Comparison of ENCODE assay signal across 20 cellular contexts in the genomic region with DNA sequence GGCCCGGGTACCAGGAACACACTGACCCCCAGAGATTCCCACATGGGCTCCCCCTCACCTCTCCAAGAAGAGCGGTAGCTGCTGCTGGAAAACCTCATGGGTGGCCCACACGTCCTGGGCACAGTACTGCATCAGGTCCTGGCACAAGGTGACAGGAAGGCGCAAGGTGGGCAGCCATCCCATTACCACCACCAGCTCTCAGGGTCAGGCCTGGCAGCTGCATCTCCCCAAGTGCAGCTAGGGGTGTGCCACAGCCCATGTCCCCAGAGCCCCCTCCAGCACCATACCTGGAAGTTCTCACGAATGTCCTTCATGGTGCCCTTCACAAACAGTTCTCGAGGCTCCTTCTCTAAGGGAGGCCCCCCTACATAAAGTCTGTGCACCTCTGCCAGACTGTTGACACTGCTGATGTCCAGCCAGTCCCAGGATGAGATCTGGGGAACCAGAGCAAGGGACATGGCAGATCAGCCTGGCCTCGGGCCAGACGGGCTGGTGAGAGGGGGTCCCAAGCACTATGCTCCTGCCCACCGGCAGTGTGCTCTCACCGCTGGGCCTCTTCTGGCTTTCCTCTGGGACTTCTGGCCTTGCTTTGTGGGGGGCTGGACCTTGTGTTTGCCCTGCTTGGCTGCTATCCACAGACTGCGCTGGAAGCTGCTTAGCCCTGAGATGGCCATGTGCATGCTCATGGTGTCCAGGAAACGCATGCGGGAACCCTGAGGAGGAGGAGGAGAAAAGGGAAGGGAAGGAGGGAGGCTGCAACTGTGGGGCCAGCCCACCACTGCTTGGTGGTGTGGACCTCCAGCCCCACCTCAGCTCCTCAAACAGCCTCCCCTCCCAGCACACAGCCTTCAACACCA. TPM values are rescaled to one million over a fixed set of nuclear protein-coding genes. Genes with fewer than 3 reads are reported as not detected.
DNase-seq lines count a peak whose midpoint lies in the region; ATAC-seq and TF ChIP-seq lines count a peak whose summit lies in the region.
"Had no signal": no experiment of that assay in that cellular context is flagged by ENCODE, and none has a peak within 500 bp of the region (broad histone marks: within the 10 kb centered on the region; RNA-seq: fewer than 3 reads in every experiment).

No MANE protein-coding gene starts in this region.

- H3K4me3 ChIP-seq in DND-41 (ENCODE audit: low read depth in 1 of 2, low read length in 2 of 2), result peak overlapping the region in 1 of 2 experiments; percentile 88; a peak in 2 of 4 replicates
- H3K4me3 ChIP-seq in mesenchymal stem cell (ENCODE audit: insufficient read depth in 1 of 2, low read depth in 1 of 2, low read length in 2 of 2), result no peak overlapping the region
- H3K4me3 ChIP-seq in trophoblast cell (ENCODE audit: low read depth, low read length), result no peak overlapping the region
- H3K4me3 ChIP-seq: HAP-1, prostate gland, skin epidermis, uterus had no signal

- peak overlapping the region; percentile 88; the same call in 1 of the 2 replicates for H3K9ac ChIP-seq in DND-41 (ENCODE audit: low read depth, low read length)
- no peak overlapping the region for H3K9ac ChIP-seq in mesenchymal stem cell (ENCODE audit: low read length)
- H3K9ac ChIP-seq in trophoblast cell (ENCODE audit: low read length), result no peak overlapping the region

- WGBS in mesenchymal stem cell, result 96% methylated on average over 13 of the region's 13 CpGs
- no CpG with 5 or more reads among the region's 13 CpGs for WGBS in trophoblast cell (ENCODE audit: extremely low coverage, insufficient coverage, insufficient read length)

- peaks cover 99% of the 10 kb centered on the region for H3K36me3 ChIP-seq in DND-41 (ENCODE audit: insufficient read depth, low read length)
- peaks cover 83 to 94% of the 10 kb centered on the region in 2 experiments for H3K36me3 ChIP-seq in mesenchymal stem cell (ENCODE audit: control insufficient read depth in 1 of 2, insufficient read depth in 2 of 2, low read depth in 1 of 2, low read length in 2 of 2)
- H3K36me3 ChIP-seq in trophoblast cell (ENCODE audit: control insufficient read depth in 1 of 2, insufficient read depth in 2 of 2, low read length in 2 of 2), result peaks cover 73 to 84% of the 10 kb centered on the region in 2 experiments
- H3K36me3 ChIP-seq: uterus had no signal

- H2AK5ac ChIP-seq in mesenchymal stem cell (ENCODE audit: low read length, severe bottlenecking) (no peak overlapping the region), trophoblast cell (ENCODE audit: low read length) (no peak overlapping the region)

- H3K27me3 Mint-ChIP-seq in activated T-cell treated with anti-CD3 and anti-CD28 coated beads, Interleukin-2, amount 50 U/mL, for 72 hours (ENCODE audit: low read depth), result no peaks in the 10 kb centered on the region
- no peaks in the 10 kb centered on the region for H3K27me3 Mint-ChIP-seq in natural killer cell treated with Interleukin-12 subunit alpha and Interleukin-12 subunit beta and Interleukin-15 and Interleukin-18, amount 100 ng/mL, for 72 hours

- H3K9me3 Mint-ChIP-seq in activated T-cell treated with anti-CD3 and anti-CD28 coated beads, Interleukin-2, amount 50 U/mL, for 72 hours, result no peaks in the 10 kb centered on the region
- H3K9me3 Mint-ChIP-seq in activated naive CD4-positive, alpha-beta T cell treated with anti-CD3 and anti-CD28 coated beads, Interleukin-2, amount 50 U/mL, for 72 hours, result no peaks in the 10 kb centered on the region
- no peaks in the 10 kb centered on the region for H3K9me3 Mint-ChIP-seq in natural killer cell treated with Interleukin-12 subunit alpha and Interleukin-12 subunit beta and Interleukin-15 and Interleukin-18, amount 100 ng/mL, for 72 hours
- H3K9me3 Mint-ChIP-seq: nephron had no signal

- peak overlapping the region; percentile 79 for H3K27ac Mint-ChIP-seq in activated T-cell treated with anti-CD3 and anti-CD28 coated beads, Interleukin-2, amount 50 U/mL, for 72 hours
- peak overlapping the region; percentile 82 to 91 for H3K27ac Mint-ChIP-seq in activated naive CD4-positive, alpha-beta T cell treated with anti-CD3 and anti-CD28 coated beads, Interleukin-2, amount 50 U/mL, for 72 hours
- H3K27ac Mint-ChIP-seq in natural killer cell treated with Interleukin-12 subunit alpha and Interleukin-12 subunit beta and Interleukin-15 and Interleukin-18, amount 100 ng/mL, for 72 hours, result peak overlapping the region; percentile 83 to 93
- H3K27ac Mint-ChIP-seq: nephron had no signal

- peaks cover 18 to 46% of the 10 kb centered on the region in 2 donors for H3K36me3 Mint-ChIP-seq in activated T-cell treated with anti-CD3 and anti-CD28 coated beads, Interleukin-2, amount 50 U/mL, for 72 hours (ENCODE audit: insufficient read depth in 2 of 2)
- peaks cover 37 to 40% of the 10 kb centered on the region in 2 donors for H3K36me3 Mint-ChIP-seq in activated naive CD4-positive, alpha-beta T cell treated with anti-CD3 and anti-CD28 coated beads, Interleukin-2, amount 50 U/mL, for 72 hours
- peaks cover 44% of the 10 kb centered on the region for H3K36me3 Mint-ChIP-seq in natural killer cell treated with Interleukin-12 subunit alpha and Interleukin-12 subunit beta and Interleukin-15 and Interleukin-18, amount 100 ng/mL, for 72 hours

- peaks cover 44% of the 10 kb centered on the region for H3K4me1 Mint-ChIP-seq in activated T-cell treated with anti-CD3 and anti-CD28 coated beads, Interleukin-2, amount 50 U/mL, for 72 hours (ENCODE audit: low read depth)
- peaks cover 59 to 66% of the 10 kb centered on the region in 2 donors for H3K4me1 Mint-ChIP-seq in natural killer cell treated with Interleukin-12 subunit alpha and Interleukin-12 subunit beta and Interleukin-15 and Interleukin-18, amount 100 ng/mL, for 72 hours (ENCODE audit: low read depth in 2 of 2)

- no peaks in the 10 kb centered on the region for H3K27me3 ChIP-seq in DND-41 (ENCODE audit: insufficient read depth, low read length, poor library complexity)
- H3K27me3 ChIP-seq in mesenchymal stem cell (ENCODE audit: control insufficient read depth in 1 of 2, insufficient read depth in 1 of 2, low read length in 2 of 2), result no peaks in the 10 kb centered on the region
- no peaks in the 10 kb centered on the region for H3K27me3 ChIP-seq in trophoblast cell (ENCODE audit: insufficient read depth, low read length)
- H3K27me3 ChIP-seq: brain microvascular endothelial cell, uterus had no signal

- H3K79me2 ChIP-seq in DND-41 (ENCODE audit: insufficient read depth, low read length) (peaks cover 100% of the 10 kb centered on the region), trophoblast cell (ENCODE audit: control insufficient read depth, insufficient read depth, low read length, poor library complexity) (peaks cover 5% of the 10 kb centered on the region)

- H3K27ac ChIP-seq in DND-41 (ENCODE audit: low read length) (peak overlapping the region; percentile 65), mesenchymal stem cell (ENCODE audit: low read length, poor library complexity, severe bottlenecking) (no peak overlapping the region), trophoblast cell (ENCODE audit: low read depth, low read length) (no peak overlapping the region)
- H3K27ac ChIP-seq: brain microvascular endothelial cell, C4-2B, prostate gland, uterus had no signal

- H4K12ac ChIP-seq in trophoblast cell (ENCODE audit: low read depth, low read length), result no peak overlapping the region

- H2BK120ac ChIP-seq in mesenchymal stem cell (ENCODE audit: low read depth, low read length) (no peak overlapping the region), trophoblast cell (ENCODE audit: insufficient read depth, low read length, poor library complexity) (no peak overlapping the region)

- H3K79me1 ChIP-seq in mesenchymal stem cell (replicated peaks; ENCODE audit: low read length, poor library complexity, severe bottlenecking), result peaks cover 56% of the 10 kb centered on the region
- no peaks in the 10 kb centered on the region for H3K79me1 ChIP-seq in trophoblast cell (ENCODE audit: low read length)

- H3K4ac ChIP-seq in mesenchymal stem cell (ENCODE audit: low read depth in 1 of 2, low read length in 2 of 2), result no peak overlapping the region
- no peak overlapping the region for H3K4ac ChIP-seq in trophoblast cell (ENCODE audit: low read depth, low read length)

- H3K4me1 ChIP-seq in DND-41 (ENCODE audit: insufficient read depth, low read length), result peaks cover 82% of the 10 kb centered on the region
- H3K4me1 ChIP-seq in mesenchymal stem cell (ENCODE audit: control insufficient read depth, insufficient read depth, low read depth, low read length), result peaks cover 23% of the 10 kb centered on the region
- H3K4me1 ChIP-seq in trophoblast cell (ENCODE audit: control insufficient read depth in 1 of 2, insufficient read depth in 2 of 2, low read length in 2 of 2), result peaks cover 7 to 8% of the 10 kb centered on the region in 2 experiments

- H4K8ac ChIP-seq in mesenchymal stem cell (ENCODE audit: low read length) (no peak overlapping the region), trophoblast cell (ENCODE audit: low read depth, low read length) (no peak overlapping the region)

- H3K4me3 Mint-ChIP-seq in activated T-cell treated with anti-CD3 and anti-CD28 coated beads, Interleukin-2, amount 50 U/mL, for 72 hours, result no peak overlapping the region
- H3K4me3 Mint-ChIP-seq in natural killer cell treated with Interleukin-12 subunit alpha and Interleukin-12 subunit beta and Interleukin-15 and Interleukin-18, amount 100 ng/mL, for 72 hours, result peak overlapping the region; percentile 86

- no peak overlapping the region for H4K91ac ChIP-seq in mesenchymal stem cell (ENCODE audit: low read length)
- H4K91ac ChIP-seq in trophoblast cell (ENCODE audit: low read depth, low read length), result no peak overlapping the region

- H3K14ac ChIP-seq in mesenchymal stem cell (ENCODE audit: low read length in 2 of 2), result no peak overlapping the region
- H3K14ac ChIP-seq in trophoblast cell (ENCODE audit: low read length), result no peak overlapping the region

- no peak for TF ChIP-seq CTCF in DND-41 (IDR thresholded peaks at IDR 0.05; ENCODE audit: borderline replicate concordance, extremely low read depth, low read length, poor library complexity, severe bottlenecking)

- H4K20me1 ChIP-seq in DND-41 (ENCODE audit: insufficient read depth, low read length), result peaks cover 96% of the 10 kb centered on the region

- H2BK12ac ChIP-seq in mesenchymal stem cell (ENCODE audit: low read length in 2 of 2) (no peak overlapping the region), trophoblast cell (ENCODE audit: low read length) (no peak overlapping the region)

- DNase-seq in activated T-cell treated with anti-CD3 and anti-CD28 coated beads, Interleukin-2, amount 50 U/mL, for 72 hours, result no peak
- DNase-seq in activated T-cell treated with anti-CD3 and anti-CD28 coated beads for 4 hours (no peak), DND-41 (no peak), mesenchymal stem cell (no peak), cortex of kidney (lab: John Stamatoyannopoulos, UW) (no peak), trophoblast cell (no peak)
- DNase-seq in activated naive CD4-positive, alpha-beta T cell treated with anti-CD3 and anti-CD28 coated beads, Interleukin-2, amount 50 U/mL, for 72 hours (ENCODE audit: low spot score in 2 of 2), result no peak
- no peak for DNase-seq in natural killer cell treated with Interleukin-12 subunit alpha and Interleukin-12 subunit beta and Interleukin-15 and Interleukin-18, amount 100 ng/mL, for 72 hours (ENCODE audit: low spot score)
- DNase-seq: brain microvascular endothelial cell, dermis blood vessel endothelial cell, hippocampal formation, NCI-H1436, NCI-H2171 treated with DMSO at 0.1 percent for 48 hours, Right ventricle myocardium superior, uterus had no signal

- H2BK5ac ChIP-seq in mesenchymal stem cell (ENCODE audit: low read depth, low read length, poor library complexity, severe bottlenecking), result no peak overlapping the region
- H2BK5ac ChIP-seq in trophoblast cell (ENCODE audit: low read depth, low read length, poor library complexity), result no peak overlapping the region

- ATAC-seq in activated T-cell treated with anti-CD3 and anti-CD28 coated beads, Interleukin-2, amount 50 U/mL, for 72 hours (replicated peaks in 1 of 2), result no peak
- no peak for ATAC-seq in DND-41 (ENCODE audit: insufficient read depth, low read depth)
- no peak for ATAC-seq in activated naive CD4-positive, alpha-beta T cell treated with anti-CD3 and anti-CD28 coated beads, Interleukin-2, amount 50 U/mL, for 72 hours
- no peak for ATAC-seq in natural killer cell treated with Interleukin-12 subunit alpha and Interleukin-12 subunit beta and Interleukin-15 and Interleukin-18, amount 100 ng/mL, for 72 hours

- no peak overlapping the region for H3K23ac ChIP-seq in mesenchymal stem cell (ENCODE audit: low read length in 2 of 2)
- H3K23ac ChIP-seq in trophoblast cell (ENCODE audit: low read length), result no peak overlapping the region

- no peak overlapping the region for H2BK15ac ChIP-seq in mesenchymal stem cell (ENCODE audit: low read depth, poor library complexity, severe bottlenecking)

- peak overlapping the region; percentile 91 for H3K4me2 ChIP-seq in DND-41 (ENCODE audit: insufficient read depth, low read length)
- H3K4me2 ChIP-seq in mesenchymal stem cell (ENCODE audit: low read length, poor library complexity, severe bottlenecking), result no peak overlapping the region
- H3K4me2 ChIP-seq in trophoblast cell (ENCODE audit: low read length), result no peak overlapping the region

- no peak overlapping the region for H3K18ac ChIP-seq in mesenchymal stem cell (ENCODE audit: low read depth in 1 of 2, low read length in 2 of 2)
- no peak overlapping the region for H3K18ac ChIP-seq in trophoblast cell (ENCODE audit: low read length)

- no peak overlapping the region for H2AFZ ChIP-seq in DND-41 (ENCODE audit: low read depth, low read length)
- H2AFZ ChIP-seq in mesenchymal stem cell (ENCODE audit: low read depth, low read length), result no peak overlapping the region
- H2AFZ ChIP-seq in trophoblast cell (ENCODE audit: insufficient read depth, low read length, poor library complexity), result no peak overlapping the region

- H3K9me3 ChIP-seq in DND-41 (ENCODE audit: insufficient read depth, low read length, severe bottlenecking) (no peaks in the 10 kb centered on the region), mesenchymal stem cell (ENCODE audit: control insufficient read depth, low read length) (no peaks in the 10 kb centered on the region), trophoblast cell (ENCODE audit: insufficient read depth, low read depth, low read length) (no peaks in the 10 kb centered on the region)
- H3K9me3 ChIP-seq: HAP-1, prostate gland, uterus had no signal

RNA-seq across cellular contexts. Expression of gene POLG, which starts 6.0 kb away (rescaled TPM):
- total RNA-seq in activated T-cell treated with anti-CD3 and anti-CD28 coated beads, Interleukin-2, amount 50 U/mL, for 72 hours, result 10 to 100 TPM; 71.5 to 74.1 TPM
- total RNA-seq in activated naive CD4-positive, alpha-beta T cell treated with anti-CD3 and anti-CD28 coated beads, Interleukin-2, amount 50 U/mL, for 72 hours, result 10 to 100 TPM; 76.1 to 83.7 TPM
- 100 to 1,000 TPM; 169 to 184 TPM for total RNA-seq in natural killer cell treated with Interleukin-12 subunit alpha and Interleukin-12 subunit beta and Interleukin-15 and Interleukin-18, amount 100 ng/mL, for 72 hours
- 18.2 TPM for polyA plus RNA-seq in mesenchymal stem cell (2013, experiment 1 of 2)
- 16.6 TPM for polyA plus RNA-seq in mesenchymal stem cell (2013, experiment 2 of 2)
- 27.9 and 28.6 TPM in 2 replicates for polyA plus RNA-seq in trophoblast cell (2013)
